11 cellular contexts compared by ENCODE assay signal in the genomic region with DNA sequence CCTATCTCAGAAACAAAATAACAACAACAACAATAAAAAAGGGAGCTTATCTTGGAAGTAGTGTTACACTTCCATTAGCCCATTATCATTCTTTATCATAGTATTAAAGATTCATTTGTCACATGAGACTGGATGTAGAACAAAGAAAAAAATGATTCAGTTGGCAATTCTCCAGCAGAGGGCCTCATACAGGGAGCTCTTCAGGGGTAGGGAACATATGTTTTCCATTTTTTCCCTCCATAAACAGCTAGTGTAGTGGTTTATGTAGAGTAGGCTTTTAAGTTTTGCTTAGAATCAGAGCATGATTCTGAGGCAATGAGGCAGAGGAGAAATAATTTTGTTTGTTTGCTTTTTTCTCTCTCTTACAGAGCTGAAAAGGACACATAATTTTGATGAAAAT.
DNase-seq lines count a peak whose midpoint lies in the region; ATAC-seq and TF ChIP-seq lines count a peak whose summit lies in the region.
"Had no signal": no experiment of that assay in that cellular context is flagged by ENCODE, and none has a peak within 500 bp of the region (broad histone marks: within the 10 kb centered on the region; RNA-seq: fewer than 3 reads in every experiment).

No MANE protein-coding gene starts in this region.

- no peaks in the 10 kb centered on the region for H3K9me3 ChIP-seq in WERI-Rb-1 (ENCODE audit: severe bottlenecking)

- H3K36me3 ChIP-seq in WERI-Rb-1: no peaks in the 10 kb centered on the region
- H3K36me3 ChIP-seq: BLaER1 treated with 17β-estradiol and CSF1 and Interleukin-3, amounts not matched to agents 10 nM and 100 nM had no signal

- peak; percentile 49 for TF ChIP-seq CTCF in WERI-Rb-1 (IDR thresholded peaks at IDR 0.05; ENCODE audit: low read depth, low read length)
- no peak for TF ChIP-seq CTCF in fibroblast of pulmonary artery (IDR thresholded peaks at IDR 0.05; ENCODE audit: low read length, missing control alignments)

- no peak overlapping the region for H3K27ac ChIP-seq in WERI-Rb-1
- H3K27ac ChIP-seq: BLaER1 treated with 17β-estradiol and CSF1 and Interleukin-3, amounts not matched to agents 10 nM and 100 nM had no signal

- H3K27me3 ChIP-seq in WERI-Rb-1 (ENCODE audit: insufficient read depth, low read depth, severe bottlenecking): no peaks in the 10 kb centered on the region
- H3K27me3 ChIP-seq: BLaER1 treated with 17β-estradiol and CSF1 and Interleukin-3, amounts not matched to agents 10 nM and 100 nM had no signal

- ATAC-seq in HG03457 (IDR thresholded peaks at IDR 0.05; ENCODE audit: unreplicated experiment) (no peak), HG03139 (IDR thresholded peaks at IDR 0.05; ENCODE audit: unreplicated experiment) (no peak)

- no peak overlapping the region for H3K4me3 ChIP-seq in WERI-Rb-1 (ENCODE audit: low read depth, low read length)
- H3K4me3 ChIP-seq in fibroblast of pulmonary artery (replicated peaks; ENCODE audit: low read depth, low read length): no peak overlapping the region
- H3K4me3 ChIP-seq: BLaER1 treated with 17β-estradiol and CSF1 and Interleukin-3, amounts not matched to agents 10 nM and 100 nM had no signal

- DNase-seq in DMS 273 treated with DMSO at 0.1 percent for 48 hours (lab: John Stamatoyannopoulos, UW): peak; percentile 69
- peak; percentile 81 for DNase-seq in NCI-H128 (lab: John Stamatoyannopoulos, UW; ENCODE audit: unreplicated experiment)
- DNase-seq in WERI-Rb-1: no peak
- peak; percentile 51 for DNase-seq in fibroblast of pulmonary artery (ENCODE audit: low read depth)
- no peak for DNase-seq in superior temporal gyrus (ENCODE audit: extremely low spot score)
- DNase-seq in NCI-H2029 (lab: John Stamatoyannopoulos, UW): no peak
- DNase-seq: activated gamma-delta T cell treated with Interleukin-2 at 50 U/mL for 16 hours; stimulated activated CD4-positive, alpha-beta T cell treated with anti-CD3 and anti-CD28 coated beads, Interleukin-15, amount 100 ng/mL, for 24 hours had no signal

Comparison
In these comparisons a context has a peak if more than half of its experiments do, and no peak if none do; other contexts are left out.
1. DNase-seq: peak in DMS 273 treated with DMSO at 0.1 percent for 48 hours (single experiment), NCI-H128 (single experiment) and fibroblast of pulmonary artery (single experiment); none in WERI-Rb-1 (single experiment), superior temporal gyrus (single experiment) and NCI-H2029 (single experiment).